In the genomic region with DNA sequence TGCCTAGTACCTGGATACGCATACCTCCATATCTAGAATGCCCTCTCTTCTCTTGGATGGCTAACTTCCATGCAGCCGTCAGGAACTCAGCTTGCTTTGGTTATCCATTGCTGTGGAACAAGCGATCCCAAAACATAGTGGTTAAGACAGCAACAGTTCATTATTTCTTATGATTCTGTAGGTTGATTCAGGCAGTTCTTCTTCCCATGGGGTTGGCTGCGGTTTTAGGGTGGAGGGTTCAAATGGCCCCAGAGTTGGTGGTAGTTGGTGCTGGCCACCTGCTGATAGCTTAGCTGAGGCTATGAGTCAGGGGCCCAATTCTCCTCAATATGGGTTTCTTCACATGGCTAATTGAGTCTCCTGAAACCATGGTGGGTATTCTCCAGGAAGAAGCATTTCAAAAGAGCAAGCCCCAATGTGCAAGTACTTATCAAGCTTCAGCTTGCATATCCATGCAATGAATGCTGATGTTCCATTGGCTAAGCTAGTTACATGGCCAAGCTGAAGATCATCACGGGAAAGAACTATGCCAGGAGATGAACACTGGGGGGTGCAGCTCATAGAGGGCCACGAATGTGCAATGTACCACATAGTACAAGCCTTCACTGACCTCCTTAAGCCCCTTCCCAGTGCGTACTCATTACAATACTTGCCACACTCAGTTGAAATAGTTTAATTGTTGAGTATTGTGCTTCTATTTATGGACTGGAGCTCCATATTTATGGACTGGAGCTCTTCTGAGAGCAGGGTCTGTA, we compare ENCODE assay signal across 14 cellular contexts.
"Had no signal": no experiment of that assay in that cellular context is flagged by ENCODE, and none has a peak within 500 bp of the region (broad histone marks: within the 10 kb centered on the region; RNA-seq: fewer than 3 reads in every experiment).

No MANE protein-coding gene starts in this region.

- H3K4me1 Mint-ChIP-seq: activated naive CD4-positive, alpha-beta T cell treated with anti-CD3 and anti-CD28 coated beads, Interleukin-2, amount 10 ng/mL, durations not matched to agents 7 days and 5 days had no signal

- H3K4me1 ChIP-seq: testis, uterus had no signal

- ATAC-seq: heart left ventricle, left lung had no signal

- H3K36me3 Mint-ChIP-seq: activated naive CD4-positive, alpha-beta T cell treated with anti-CD3 and anti-CD28 coated beads, Interleukin-2, amount 10 ng/mL, durations not matched to agents 7 days and 5 days had no signal

- H3K4me3 ChIP-seq: cardiac muscle cell, heart left ventricle, left lung, testis, uterus had no signal

- H3K27me3 ChIP-seq: cardiac muscle cell, heart left ventricle, left lung, testis, uterus had no signal

- H3K4me3 Mint-ChIP-seq: activated naive CD4-positive, alpha-beta T cell treated with anti-CD3 and anti-CD28 coated beads, Interleukin-2, amount 10 ng/mL, durations not matched to agents 7 days and 5 days; activated T-helper 1 cell treated with anti-CD3 and anti-CD28 coated beads, Interleukin-12 subunit alpha, Interleukin-12 subunit beta, Interleukin-2, Interleukin-4 antibody, amounts not matched to agents 30 ng/mL and 10 ng/mL and 1 ng/mL, durations not matched to agents 14 hours and 24 hours and 36 hours; memory B cell; stimulated activated naive CD8-positive, alpha-beta T cell treated with anti-CD3 and anti-CD28 coated beads, Interleukin-15, Interleukin-2, amounts not matched to agents 100 ng/mL and 50 ng/mL, for 24 hours had no signal

- H3K9me3 Mint-ChIP-seq: activated naive CD4-positive, alpha-beta T cell treated with anti-CD3 and anti-CD28 coated beads, Interleukin-2, amount 10 ng/mL, durations not matched to agents 7 days and 5 days; activated T-helper 1 cell treated with anti-CD3 and anti-CD28 coated beads, Interleukin-12 subunit alpha, Interleukin-12 subunit beta, Interleukin-2, Interleukin-4 antibody, amounts not matched to agents 30 ng/mL and 10 ng/mL and 1 ng/mL, durations not matched to agents 14 hours and 24 hours and 36 hours; memory B cell; stimulated activated naive CD8-positive, alpha-beta T cell treated with anti-CD3 and anti-CD28 coated beads, Interleukin-15, Interleukin-2, amounts not matched to agents 100 ng/mL and 50 ng/mL, for 24 hours had no signal

- H3K9me3 ChIP-seq: heart left ventricle, left lung, testis, uterus had no signal

- H3K36me3 ChIP-seq: cardiac muscle cell, heart left ventricle, left lung, uterus had no signal

- H3K27ac Mint-ChIP-seq: activated naive CD4-positive, alpha-beta T cell treated with anti-CD3 and anti-CD28 coated beads, Interleukin-2, amount 10 ng/mL, durations not matched to agents 7 days and 5 days; activated T-helper 1 cell treated with anti-CD3 and anti-CD28 coated beads, Interleukin-12 subunit alpha, Interleukin-12 subunit beta, Interleukin-2, Interleukin-4 antibody, amounts not matched to agents 30 ng/mL and 10 ng/mL and 1 ng/mL, durations not matched to agents 14 hours and 24 hours and 36 hours; memory B cell; stimulated activated naive CD8-positive, alpha-beta T cell treated with anti-CD3 and anti-CD28 coated beads, Interleukin-15, Interleukin-2, amounts not matched to agents 100 ng/mL and 50 ng/mL, for 24 hours had no signal

- H3K27ac ChIP-seq: cardiac muscle cell, heart left ventricle, left lung, testis, uterus had no signal

- DNase-seq: activated CD4-positive, alpha-beta T cell treated with anti-CD3 and anti-CD28 coated beads, Interleukin-2, amount 50 U/mL, for 4 hours; activated naive CD4-positive, alpha-beta T cell treated with anti-CD3 and anti-CD28 coated beads, Interleukin-2, amount 10 ng/mL, durations not matched to agents 7 days and 5 days; effector CD4-positive, alpha-beta T cell; foreskin melanocyte; heart left ventricle; stimulated activated CD4-positive, alpha-beta T cell treated with anti-CD3 and anti-CD28 coated beads, Interleukin-2, amount 100 ng/mL, for 48 hours; T-helper 2 cell; testis had no signal
